ENCODE assay signal across 19 cellular contexts in genomic region chr16:30149250-30149885, GRCh38. TPM values are rescaled to one million over a fixed set of nuclear protein-coding genes. Genes with fewer than 3 reads are reported as not detected.
DNase-seq lines count a peak whose midpoint lies in the region; ATAC-seq and TF ChIP-seq lines count a peak whose summit lies in the region.
"Had no signal": no experiment of that assay in that cellular context is flagged by ENCODE, and none has a peak within 500 bp of the region (broad histone marks: within the 10 kb centered on the region; RNA-seq: fewer than 3 reads in every experiment).

No MANE protein-coding gene starts in this region.

- no peak for ATAC-seq in GM21717 (IDR thresholded peaks at IDR 0.05; ENCODE audit: unreplicated experiment)
- ATAC-seq in HG03378 (IDR thresholded peaks at IDR 0.05; ENCODE audit: unreplicated experiment): no peak
- ATAC-seq: Right ventricle myocardium inferior had no signal

- TF ChIP-seq CTCF in HL-60 (IDR thresholded peaks at IDR 0.05; ENCODE audit: insufficient read depth, low read length) (no peak), dorsolateral prefrontal cortex (IDR thresholded peaks at IDR 0.05 in 54 of 56, conservative IDR thresholded peaks at IDR 0.05 in 2 of 56; ENCODE audit: low read depth in 1 of 56, partially characterized antibody in 56 of 56) (no peak)

- peak; percentile 79 to 84 for DNase-seq in HL-60 (ENCODE audit: low read depth in 1 of 2, low spot score in 1 of 2)
- peak; percentile 94 for DNase-seq in NOMO-1 treated with DMSO at 0.1 percent for 48 hours (lab: John Stamatoyannopoulos, UW; ENCODE audit: unreplicated experiment)
- DNase-seq in SKM-1 treated with dmso at 0.1 percent for 144 hours (lab: John Stamatoyannopoulos, UW; ENCODE audit: unreplicated experiment): peak; percentile 57
- peak; percentile 22 for DNase-seq in pons (ENCODE audit: low spot score)
- no peak for DNase-seq in AG08396 (ENCODE audit: low spot score)
- no peak for DNase-seq in dorsolateral prefrontal cortex
- DNase-seq: HFFc6, IMR-90, Karpas-422, NCI-H1105 treated with DMSO at 0.1 percent for 48 hours, NCI-H1694, NCI-H2081 treated with DMSO at 0.1 percent for 48 hours, NCI-H510A, NCI-H82, SK-N-SH had no signal

- H3K27ac ChIP-seq in HL-60 (replicated peaks): peak overlapping the region; percentile 56
- no peak overlapping the region for H3K27ac ChIP-seq in dorsolateral prefrontal cortex

- no peaks in the 10 kb centered on the region for H3K27me3 ChIP-seq in HL-60 (ENCODE audit: insufficient read depth, poor library complexity, severe bottlenecking)
- H3K27me3 ChIP-seq in dorsolateral prefrontal cortex: no peaks in the 10 kb centered on the region
- H3K27me3 ChIP-seq: BLaER1 treated with 17β-estradiol and CSF1 and Interleukin-3, amounts not matched to agents 10 nM and 100 nM had no signal

- H3K4me3 ChIP-seq in HL-60 (replicated peaks; ENCODE audit: insufficient read depth, low read length) (no peak overlapping the region), dorsolateral prefrontal cortex (no peak overlapping the region)
- H3K4me3 ChIP-seq: BLaER1 treated with 17β-estradiol and CSF1 and Interleukin-3, amounts not matched to agents 10 nM and 100 nM had no signal

- intact Hi-C loops in dorsolateral prefrontal cortex (cut with DNase I): no loop called here

RNA-seq across cellular contexts. Expression of gene MAPK3, which starts 26.3 kb away (rescaled TPM):
- 100 to 1,000 TPM; 144 to 353 (median 233) TPM for total RNA-seq in dorsolateral prefrontal cortex

RNA-seq across cellular contexts. Expression of gene CORO1A, which starts 34.0 kb away (rescaled TPM):
- 100 to 1,000 TPM in 1 of 120 experiments, 10 to 100 TPM in 119; 34.2 to 114 (median 60.7) TPM for total RNA-seq in dorsolateral prefrontal cortex

RNA-seq across cellular contexts. Expression of gene GDPD3, which starts 36.0 kb away (rescaled TPM):
- total RNA-seq in dorsolateral prefrontal cortex: 10 to 100 TPM in 23 of 120 experiments, 1 to 10 TPM in 97; 1.6 to 23.5 (median 6.4) TPM

RNA-seq across cellular contexts. Expression of gene BOLA2B, which starts 44.1 kb away (rescaled TPM):
- 10 to 100 TPM; 29.1 to 89.3 (median 49.3) TPM for total RNA-seq in dorsolateral prefrontal cortex

RNA-seq across cellular contexts. Expression of gene SLX1A, which starts 44.3 kb away (rescaled TPM):
- total RNA-seq in dorsolateral prefrontal cortex: 10 to 100 TPM; 13.7 to 63.7 (median 29.9) TPM

Comparison
In these comparisons a context has a peak if more than half of its experiments do, and no peak if none do; other contexts are left out.
1. DNase-seq: peak in HL-60 (2 of 2), NOMO-1 treated with DMSO at 0.1 percent for 48 hours (single experiment), SKM-1 treated with dmso at 0.1 percent for 144 hours (single experiment) and pons (single experiment); none in AG08396 (single experiment) and dorsolateral prefrontal cortex (0 of 10).